ENCODE assay signal across 9 cellular contexts in the genomic region with DNA sequence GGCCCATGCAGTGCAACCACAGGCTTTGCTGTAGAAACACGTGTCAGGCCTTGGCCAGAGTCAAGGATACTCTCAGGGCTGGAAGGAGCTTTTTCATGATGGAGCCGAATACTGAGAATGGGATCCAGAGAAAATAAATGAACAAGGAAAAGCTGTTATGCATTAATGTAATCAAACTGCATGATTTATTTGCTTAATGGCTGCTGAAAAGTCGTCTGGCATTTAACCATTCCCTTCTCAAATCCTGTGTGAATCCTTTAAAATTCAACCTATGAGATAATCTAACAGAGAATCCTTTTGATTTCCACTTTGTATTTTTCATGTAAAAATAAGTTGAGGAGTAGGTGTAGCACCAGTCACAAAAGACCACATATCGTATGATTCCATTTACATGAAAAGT. TPM values are rescaled to one million over a fixed set of nuclear protein-coding genes. Genes with fewer than 3 reads are reported as not detected.
"Had no signal": no experiment of that assay in that cellular context is flagged by ENCODE, and none has a peak within 500 bp of the region (broad histone marks: within the 10 kb centered on the region; RNA-seq: fewer than 3 reads in every experiment).

No MANE protein-coding gene starts in this region.

- H3K4me3 ChIP-seq: GM23248, HAP-1 had no signal

- H3K36me3 ChIP-seq: HAP-1 had no signal

- H3K36me3 Mint-ChIP-seq: IgD-negative memory B cell had no signal

- H3K4me1 Mint-ChIP-seq: IgD-negative memory B cell had no signal

- H3K4me1 ChIP-seq: HAP-1 had no signal

- H3K27ac Mint-ChIP-seq: HFFc6, IgD-negative memory B cell had no signal

- H3K27ac ChIP-seq: GM23248, HL-60 had no signal

- DNase-seq: GM23248, GOT3, H7, HFFc6 had no signal

- H3K9ac ChIP-seq: GM23248 had no signal

- H3K9me3 Mint-ChIP-seq: HFFc6, IgD-negative memory B cell had no signal

- H3K4me3 Mint-ChIP-seq: HFFc6, IgD-negative memory B cell had no signal

- H2AFZ ChIP-seq: GM23248 had no signal

- H3K27me3 Mint-ChIP-seq: IgD-negative memory B cell had no signal

- H3K9me3 ChIP-seq: HAP-1 had no signal

RNA-seq across cellular contexts. Expression of a gene that starts 24.1 kb away (rescaled TPM):
- total RNA-seq: HepG2, HFFc6, HT1080 had no signal
- polyA plus RNA-seq: HepG2, IgD-negative memory B cell had no signal
